ENCODE assay signal across 8 cellular contexts in genomic region chr9:89435315-89435823, GRCh38.
DNase-seq lines count a peak whose midpoint lies in the region; ATAC-seq and TF ChIP-seq lines count a peak whose summit lies in the region.

No MANE protein-coding gene starts in this region.

- peaks cover 71% of the 10 kb centered on the region for H3K4me1 Mint-ChIP-seq in central memory CD8-positive, alpha-beta T cell

- peak overlapping the region; percentile 41 for H3K4me3 Mint-ChIP-seq in central memory CD8-positive, alpha-beta T cell

- peak overlapping the region; percentile 38 for H3K27ac Mint-ChIP-seq in central memory CD8-positive, alpha-beta T cell (ENCODE audit: low read depth)

- DNase-seq in NCI-H226 = peak; percentile 9
- no peak for DNase-seq in central memory CD8-positive, alpha-beta T cell (ENCODE audit: low spot score in 2 of 2)
- no peak for DNase-seq in GDM1 (lab: John Stamatoyannopoulos, UW)

- no peak overlapping the region for H3K4me3 ChIP-seq in mucosa of rectum (ENCODE audit: low read length in 2 of 2)

- peak overlapping the region; percentile 11 to 65 for H3K27ac ChIP-seq in mucosa of rectum (ENCODE audit: low read depth in 2 of 2, low read length in 2 of 2)

- no peaks in the 10 kb centered on the region for H3K9me3 Mint-ChIP-seq in central memory CD8-positive, alpha-beta T cell

- H3K36me3 Mint-ChIP-seq in central memory CD8-positive, alpha-beta T cell (ENCODE audit: insufficient read depth) = peaks cover 37% of the 10 kb centered on the region

- H3K9me3 ChIP-seq in ES-I3 (ENCODE audit: control insufficient read depth, insufficient read depth, low read length) (no peaks in the 10 kb centered on the region), mucosa of rectum (ENCODE audit: control insufficient read depth in 2 of 2, low read length in 2 of 2) (no peaks in the 10 kb centered on the region)

- H3K9ac ChIP-seq in ES-I3 (ENCODE audit: low read depth, low read length) (peak overlapping the region; percentile 35), mucosa of rectum (ENCODE audit: low read depth in 1 of 2, low read length in 2 of 2) (peak overlapping the region in 1 of 2 donors; percentile 14)

- TF ChIP-seq POLR2A in GM18505 (IDR thresholded peaks at IDR 0.05; ENCODE audit: borderline replicate concordance, extremely low read depth, insufficient read depth, insufficient read length) = no peak

- H3K36me3 ChIP-seq in ES-I3 (ENCODE audit: insufficient read depth, low read length) (no peaks in the 10 kb centered on the region), mucosa of rectum (ENCODE audit: control insufficient read depth in 2 of 2, insufficient read depth in 2 of 2, low read length in 2 of 2) (no peaks in the 10 kb centered on the region)

- no peaks in the 10 kb centered on the region for H3K27me3 ChIP-seq in mucosa of rectum (ENCODE audit: control insufficient read depth in 2 of 2, insufficient read depth in 2 of 2, low read length in 2 of 2)

- H3K27me3 Mint-ChIP-seq in central memory CD8-positive, alpha-beta T cell = no peaks in the 10 kb centered on the region

- ATAC-seq in central memory CD8-positive, alpha-beta T cell (replicated peaks; ENCODE audit: extremely low read depth, poor library complexity, severe bottlenecking) = no peak
- ATAC-seq in HG03520 (IDR thresholded peaks at IDR 0.05; ENCODE audit: unreplicated experiment) = no peak
- no peak for ATAC-seq in HG03378 (IDR thresholded peaks at IDR 0.05; ENCODE audit: unreplicated experiment)
- ATAC-seq in GM18505 (IDR thresholded peaks at IDR 0.05; ENCODE audit: unreplicated experiment) = no peak

- H3K4me1 ChIP-seq in ES-I3 (ENCODE audit: insufficient read depth, low read length) (peaks cover 42% of the 10 kb centered on the region), mucosa of rectum (ENCODE audit: control insufficient read depth in 2 of 2, insufficient read depth in 2 of 2, low read length in 2 of 2) (peaks cover 39 to 57% of the 10 kb centered on the region in 2 donors)
